In genomic region chr2:209773377-209773776, GRCh38 we compare ENCODE assay signal across 20 cellular contexts. TPM values are rescaled to one million over a fixed set of nuclear protein-coding genes. Genes with fewer than 3 reads are reported as not detected.
DNase-seq lines count a peak whose midpoint lies in the region; ATAC-seq and TF ChIP-seq lines count a peak whose summit lies in the region.
"Had no signal": no experiment of that assay in that cellular context is flagged by ENCODE, and none has a peak within 500 bp of the region (broad histone marks: within the 10 kb centered on the region; RNA-seq: fewer than 3 reads in every experiment).

No MANE protein-coding gene starts in this region.

- DNase-seq in NCI-H2081 (lab: John Stamatoyannopoulos, UW) (peak; percentile 36 to 58), NCI-H2081 treated with DMSO at 0.1 percent for 48 hours (lab: John Stamatoyannopoulos, UW) (no peak), NCI-H2029 (lab: John Stamatoyannopoulos, UW) (peak; percentile 9), neural progenitor cell (ENCODE audit: low spot score) (no peak), vagina (ENCODE audit: extremely low spot score in 2 of 2) (no peak), upper lobe of right lung (no peak)
- no peak for DNase-seq in activated CD4-positive, alpha-beta T cell treated with anti-CD3 and anti-CD28 coated beads, Interleukin-2, amount 50 U/mL, for 1 hour
- DNase-seq: activated CD4-positive, alpha-beta memory T cell treated with anti-CD3 and anti-CD28 coated beads, Interleukin-2, amount 10 ng/mL, durations not matched to agents 7 days and 5 days; activated T-cell treated with anti-CD3 and anti-CD28 coated beads, Interleukin-2, amount 50 U/mL, for 48 hours; NCI-H1930; nephron progenitor cell; spleen; T-helper 17 cell; WERI-Rb-1 had no signal

- no peaks in the 10 kb centered on the region for H4K20me1 ChIP-seq in neural progenitor cell (ENCODE audit: low read depth)
- H4K20me1 ChIP-seq: BLaER1 treated with 17β-estradiol and CSF1 and Interleukin-3, amounts not matched to agents 10 nM and 100 nM had no signal

- H3K4me3 Mint-ChIP-seq in neural progenitor cell, result peak overlapping the region; percentile 14
- H3K4me3 Mint-ChIP-seq: activated CD4-positive, alpha-beta memory T cell treated with anti-CD3 and anti-CD28 coated beads, Interleukin-2, amount 10 ng/mL, durations not matched to agents 7 days and 5 days; activated naive CD4-positive, alpha-beta T cell treated with anti-CD3 and anti-CD28 coated beads, Interleukin-2, amount 50 U/mL, for 24 hours; T-helper 17 cell had no signal

- no peak overlapping the region for H3K9ac ChIP-seq in neural progenitor cell
- H3K9ac ChIP-seq: BLaER1 treated with 17β-estradiol and CSF1 and Interleukin-3, amounts not matched to agents 10 nM and 100 nM had no signal

- no peaks in the 10 kb centered on the region for H3K79me2 ChIP-seq in neural progenitor cell (ENCODE audit: low read depth)

- no peak overlapping the region for H3K4me2 ChIP-seq in neural progenitor cell
- H3K4me2 ChIP-seq: BLaER1 treated with 17β-estradiol and CSF1 and Interleukin-3, amounts not matched to agents 10 nM and 100 nM had no signal

- H3K9me3 ChIP-seq in neural progenitor cell (ENCODE audit: low read depth) (no peaks in the 10 kb centered on the region), vagina (no peaks in the 10 kb centered on the region), upper lobe of right lung (no peaks in the 10 kb centered on the region)
- H3K9me3 ChIP-seq: spleen, suprapubic skin had no signal

- peak overlapping the region; percentile 98; the same call in 1 of the 2 replicates for H3K27ac ChIP-seq in VCaP
- no peak overlapping the region for H3K27ac ChIP-seq in neural progenitor cell
- H3K27ac ChIP-seq in vagina, result no peak overlapping the region
- no peak overlapping the region for H3K27ac ChIP-seq in upper lobe of right lung
- H3K27ac ChIP-seq: BLaER1 treated with 17β-estradiol and CSF1 and Interleukin-3, amounts not matched to agents 10 nM and 100 nM; coronary artery; spleen; suprapubic skin; WERI-Rb-1 had no signal

- H3K4me1 Mint-ChIP-seq in neural progenitor cell, result peaks cover 10% of the 10 kb centered on the region
- H3K4me1 Mint-ChIP-seq: activated CD4-positive, alpha-beta memory T cell treated with anti-CD3 and anti-CD28 coated beads, Interleukin-2, amount 10 ng/mL, durations not matched to agents 7 days and 5 days; activated naive CD4-positive, alpha-beta T cell treated with anti-CD3 and anti-CD28 coated beads, Interleukin-2, amount 50 U/mL, for 24 hours had no signal

- no peaks in the 10 kb centered on the region for H3K4me1 ChIP-seq in neural progenitor cell
- no peaks in the 10 kb centered on the region for H3K4me1 ChIP-seq in vagina
- peaks cover 4% of the 10 kb centered on the region for H3K4me1 ChIP-seq in upper lobe of right lung
- H3K4me1 ChIP-seq: BLaER1 treated with 17β-estradiol and CSF1 and Interleukin-3, amounts not matched to agents 10 nM and 100 nM had no signal

- H3K27me3 ChIP-seq in neural progenitor cell (peaks cover 42% of the 10 kb centered on the region), vagina (no peaks in the 10 kb centered on the region), upper lobe of right lung (peaks cover 24% of the 10 kb centered on the region)
- H3K27me3 ChIP-seq: BLaER1 treated with 17β-estradiol and CSF1 and Interleukin-3, amounts not matched to agents 10 nM and 100 nM had no signal

- H3K36me3 ChIP-seq in neural progenitor cell (no peaks in the 10 kb centered on the region), vagina (no peaks in the 10 kb centered on the region), upper lobe of right lung (no peaks in the 10 kb centered on the region)
- H3K36me3 ChIP-seq: BLaER1 treated with 17β-estradiol and CSF1 and Interleukin-3, amounts not matched to agents 10 nM and 100 nM; spleen; suprapubic skin had no signal

- H3K4me3 ChIP-seq in neural progenitor cell (no peak overlapping the region), vagina (no peak overlapping the region), upper lobe of right lung (no peak overlapping the region)
- H3K4me3 ChIP-seq: BLaER1 treated with 17β-estradiol and CSF1 and Interleukin-3, amounts not matched to agents 10 nM and 100 nM; coronary artery; spleen; suprapubic skin had no signal

- H3K27ac Mint-ChIP-seq in neural progenitor cell, result no peak overlapping the region
- H3K27ac Mint-ChIP-seq: activated CD4-positive, alpha-beta memory T cell treated with anti-CD3 and anti-CD28 coated beads, Interleukin-2, amount 10 ng/mL, durations not matched to agents 7 days and 5 days; activated naive CD4-positive, alpha-beta T cell treated with anti-CD3 and anti-CD28 coated beads, Interleukin-2, amount 50 U/mL, for 24 hours; nephron progenitor cell; T-helper 17 cell had no signal

- peaks cover 4% of the 10 kb centered on the region for H3F3A ChIP-seq in neural progenitor cell (ENCODE audit: low read depth)

- intact Hi-C loops in vagina (cut with DNase I) (no loop called here), upper lobe of right lung (cut with DNase I) (no loop called here)

- no peak overlapping the region for H2AFZ ChIP-seq in neural progenitor cell (replicated peaks)

- TF ChIP-seq CTCF in VCaP (conservative IDR thresholded peaks at IDR 0.05), result no peak
- TF ChIP-seq CTCF in neural progenitor cell (IDR thresholded peaks at IDR 0.05), result no peak
- no peak for TF ChIP-seq CTCF in vagina (IDR thresholded peaks at IDR 0.05)
- no peak for TF ChIP-seq CTCF in upper lobe of right lung (IDR thresholded peaks at IDR 0.05)

- no peak for ATAC-seq in upper lobe of right lung
- ATAC-seq: T-helper 17 cell had no signal

- no peaks in the 10 kb centered on the region for H3K9me3 Mint-ChIP-seq in neural progenitor cell
- H3K9me3 Mint-ChIP-seq: activated CD4-positive, alpha-beta memory T cell treated with anti-CD3 and anti-CD28 coated beads, Interleukin-2, amount 10 ng/mL, durations not matched to agents 7 days and 5 days; activated naive CD4-positive, alpha-beta T cell treated with anti-CD3 and anti-CD28 coated beads, Interleukin-2, amount 50 U/mL, for 24 hours; nephron progenitor cell had no signal

- no peak for TF ChIP-seq POLR2A in vagina (IDR thresholded peaks at IDR 0.05)

- no peaks in the 10 kb centered on the region for H3K36me3 Mint-ChIP-seq in neural progenitor cell
- H3K36me3 Mint-ChIP-seq: activated naive CD4-positive, alpha-beta T cell treated with anti-CD3 and anti-CD28 coated beads, Interleukin-2, amount 50 U/mL, for 24 hours had no signal

- no peaks in the 10 kb centered on the region for H3K27me3 Mint-ChIP-seq in neural progenitor cell (ENCODE audit: insufficient read depth, low read depth)

RNA-seq across cellular contexts. Expression of gene UNC80, which starts 1.7 kb away (rescaled TPM):
- total RNA-seq in neural progenitor cell (ENCODE audit: low replicate concordance) (0.93 and 1.9 TPM in 2 replicates), vagina (0.25 TPM), upper lobe of right lung (not detected)
- total RNA-seq: activated CD4-positive, alpha-beta memory T cell treated with anti-CD3 and anti-CD28 coated beads, Interleukin-2, amount 10 ng/mL, durations not matched to agents 7 days and 5 days; fibroblast of villous mesenchyme; T-helper 17 cell had no signal

Comparison
In these comparisons a context has a peak if more than half of its experiments do, and no peak if none do; other contexts are left out.
1. DNase-seq: peak in NCI-H2081 (2 of 2) and NCI-H2029 (single experiment); none in NCI-H2081 treated with DMSO at 0.1 percent for 48 hours (single experiment), neural progenitor cell (single experiment), vagina (0 of 2), activated CD4-positive, alpha-beta T cell treated with anti-CD3 and anti-CD28 coated beads, Interleukin-2, amount 50 U/mL, for 1 hour (single experiment) and upper lobe of right lung (single experiment).